Comparison of ENCODE assay signal across 9 cellular contexts in genomic region chr9:16030513-16031185, GRCh38.
A peak's percentile ranks its signal among the peaks of the same experiment; 100 is the strongest.
DNase-seq lines count a peak whose midpoint lies in the region; ATAC-seq and TF ChIP-seq lines count a peak whose summit lies in the region.
"Had no signal": no experiment of that assay in that cellular context is flagged by ENCODE, and none has a peak within 500 bp of the region (broad histone marks: within the 10 kb centered on the region; RNA-seq: fewer than 3 reads in every experiment).

No MANE protein-coding gene starts in this region.

- H3K9ac ChIP-seq in MM.1S (ENCODE audit: low read length): no peak overlapping the region

- TF ChIP-seq CTCF in HFF-Myc (IDR thresholded peaks at IDR 0.05; ENCODE audit: low read depth, low read length, missing control alignments) (no peak), MM.1S (IDR thresholded peaks at IDR 0.05; ENCODE audit: low read length) (no peak), epithelial cell of proximal tubule (conservative IDR thresholded peaks at IDR 0.05; ENCODE audit: low read depth, low read length) (no peak)

- H3F3A ChIP-seq in MM.1S (ENCODE audit: insufficient read depth, low read length): no peaks in the 10 kb centered on the region

- ATAC-seq in Right ventricle myocardium inferior: no peak

- no peak overlapping the region for H2AFZ ChIP-seq in MM.1S (ENCODE audit: low read length)

- no peaks in the 10 kb centered on the region for H3K79me2 ChIP-seq in MM.1S (ENCODE audit: low read length)

- peak; percentile 4 for DNase-seq in DMS 273 (lab: John Stamatoyannopoulos, UW; ENCODE audit: unreplicated experiment)
- DNase-seq in DMS 273 treated with DMSO at 0.1 percent for 48 hours (lab: John Stamatoyannopoulos, UW): no peak
- DNase-seq in HFF-Myc (ENCODE audit: extremely low read depth, low read depth): peak; percentile 91
- peak; percentile 59 for DNase-seq in MM.1S
- peak; percentile 74 for DNase-seq in epithelial cell of proximal tubule (ENCODE audit: low read depth)
- DNase-seq in DMS114 treated with DMSO at 0.1 percent for 48 hours (lab: John Stamatoyannopoulos, UW; ENCODE audit: unreplicated experiment): no peak
- no peak for DNase-seq in Right ventricle myocardium inferior (ENCODE audit: missing footprints)
- no peak for DNase-seq in DMS153 (lab: John Stamatoyannopoulos, UW)

- H3K4me2 ChIP-seq in MM.1S (ENCODE audit: low read depth, low read length): no peak overlapping the region

- intact Hi-C loops in Right ventricle myocardium inferior (cut with DNase I): no loop called here

- H3K27ac ChIP-seq in MM.1S (ENCODE audit: low read length): no peak overlapping the region
- H3K27ac ChIP-seq: 22Rv1 had no signal

- H3K9me2 ChIP-seq in MM.1S (replicated peaks; ENCODE audit: insufficient read depth, low read length): no peaks in the 10 kb centered on the region

- no peaks in the 10 kb centered on the region for H4K20me1 ChIP-seq in MM.1S (ENCODE audit: insufficient read depth, low read length)

- H3K9me3 ChIP-seq in MM.1S (replicated peaks; ENCODE audit: insufficient read depth, low read length): no peaks in the 10 kb centered on the region

- H3K4me3 ChIP-seq in HFF-Myc (replicated peaks; ENCODE audit: low read depth, low read length) (no peak overlapping the region), MM.1S (ENCODE audit: low read length) (no peak overlapping the region), epithelial cell of proximal tubule (ENCODE audit: low read depth, low read length) (no peak overlapping the region)

- H3K36me3 ChIP-seq in MM.1S (replicated peaks; ENCODE audit: insufficient read depth, low read length): no peaks in the 10 kb centered on the region

- no peaks in the 10 kb centered on the region for H3K27me3 ChIP-seq in MM.1S (replicated peaks; ENCODE audit: insufficient read depth, low read length)

- H3K4me1 ChIP-seq in MM.1S (ENCODE audit: low read length): no peaks in the 10 kb centered on the region

Comparison
In these comparisons a context has a peak if more than half of its experiments do, and no peak if none do; other contexts are left out.
1. DNase-seq: peak in DMS 273 (single experiment), HFF-Myc (single experiment), MM.1S (single experiment) and epithelial cell of proximal tubule (single experiment); none in DMS 273 treated with DMSO at 0.1 percent for 48 hours (single experiment), DMS114 treated with DMSO at 0.1 percent for 48 hours (single experiment), Right ventricle myocardium inferior (single experiment) and DMS153 (single experiment).